Comparison of ENCODE assay signal across 8 cellular contexts in the genomic region with DNA sequence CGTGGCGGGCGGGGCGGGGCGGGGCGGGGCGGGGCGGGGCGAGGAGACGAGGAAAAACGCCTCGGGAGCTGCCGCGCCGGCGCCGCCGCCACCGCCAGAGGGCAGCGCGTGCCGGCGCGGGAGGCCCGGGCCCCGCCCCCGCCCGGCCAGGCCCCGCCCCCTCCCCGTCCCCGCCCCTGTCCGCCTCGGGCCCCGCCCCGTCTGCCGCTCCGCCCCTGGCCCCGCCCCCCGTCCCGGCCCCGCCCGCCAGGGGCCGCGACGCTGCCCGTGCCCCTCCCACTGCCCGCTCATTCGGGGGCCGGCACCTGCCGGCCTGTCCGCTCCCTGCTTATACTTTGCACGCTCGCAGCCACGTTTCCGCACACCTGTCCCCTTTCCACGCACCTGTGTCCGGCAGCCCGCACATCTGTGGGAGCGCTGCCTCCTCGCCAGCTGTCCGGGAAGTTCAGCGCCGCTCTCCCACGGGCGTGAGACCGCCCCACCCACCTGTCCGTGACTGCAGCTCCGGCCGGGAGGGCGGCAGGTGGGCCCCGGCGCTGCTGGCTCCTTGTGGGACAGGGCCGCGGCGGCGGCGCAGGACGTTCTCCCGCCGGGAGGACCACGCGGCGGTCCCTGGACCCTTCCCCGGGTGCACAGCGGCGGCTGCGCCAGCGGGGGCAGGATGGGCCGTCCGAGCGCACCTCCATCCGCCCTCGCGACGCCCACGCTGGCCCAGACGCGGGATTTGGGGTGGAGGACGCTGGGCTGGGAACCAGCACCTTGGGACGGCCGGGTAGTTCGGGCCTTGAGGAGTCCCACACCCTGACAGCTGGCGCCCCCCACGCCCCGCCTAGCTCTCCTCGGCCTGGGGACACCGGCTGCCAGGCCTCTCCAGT. TPM values are rescaled to one million over a fixed set of nuclear protein-coding genes. Genes with fewer than 3 reads are reported as not detected.
DNase-seq lines count a peak whose midpoint lies in the region; ATAC-seq and TF ChIP-seq lines count a peak whose summit lies in the region.

No MANE protein-coding gene starts in this region.

- no peaks in the 10 kb centered on the region for H3K9me3 Mint-ChIP-seq in natural killer cell
- H3K9me3 Mint-ChIP-seq in stimulated activated naive B cell treated with anti-CD40 and anti-IgM and Interleukin-4, amounts not matched to agents 10 μg/mL and 1 μg/mL and 100 μg/mL, for 72 hours, result peaks cover 0 to 3% of the 10 kb centered on the region in 2 donors

- H3K4me1 ChIP-seq in NT2/D1 (ENCODE audit: insufficient read depth, insufficient read length) (peaks cover 28% of the 10 kb centered on the region), fibroblast of lung (ENCODE audit: control insufficient read depth, extremely low read depth, insufficient read depth, low read length) (peaks cover 3% of the 10 kb centered on the region)

- H3K4me3 Mint-ChIP-seq in natural killer cell, result peak overlapping the region; percentile 92
- peak overlapping the region; percentile 87 to 88 for H3K4me3 Mint-ChIP-seq in stimulated activated naive B cell treated with anti-CD40 and anti-IgM and Interleukin-4, amounts not matched to agents 10 μg/mL and 1 μg/mL and 100 μg/mL, for 72 hours

- TF ChIP-seq CTCF in HFF-Myc (IDR thresholded peaks at IDR 0.05; ENCODE audit: low read depth, low read length, missing control alignments) (no peak), fibroblast of lung (conservative IDR thresholded peaks at IDR 0.05 in 1 of 2, IDR thresholded peaks at IDR 0.05 in 1 of 2; ENCODE audit: low read depth in 1 of 2, low read length in 2 of 2) (peak in 1 of 2 donors; percentile 7), natural killer cell (IDR thresholded peaks at IDR 0.05) (peak; percentile 18)

- peak overlapping the region; percentile 37 for H3K4me3 ChIP-seq in HFF-Myc (replicated peaks; ENCODE audit: low read depth, low read length)
- H3K4me3 ChIP-seq in NT2/D1 (ENCODE audit: insufficient read length, low read depth), result peak overlapping the region; percentile 32
- peak overlapping the region; percentile 21 to 70 (median 36) for H3K4me3 ChIP-seq in fibroblast of lung (replicated peaks in 1 of 4; ENCODE audit: control extremely low read depth in 1 of 4, insufficient read depth in 1 of 4, low read depth in 3 of 4, low read length in 4 of 4)

- H3K27ac ChIP-seq in fibroblast of lung (ENCODE audit: insufficient read depth, low read length), result no peak overlapping the region

- H3K79me2 ChIP-seq in fibroblast of lung (ENCODE audit: control insufficient read depth, insufficient read depth, low read length), result no peaks in the 10 kb centered on the region

- peak; percentile 67 to 86 (median 68) for ATAC-seq in natural killer cell
- ATAC-seq in stimulated activated naive B cell treated with anti-CD40 and anti-IgM and Interleukin-4, amounts not matched to agents 10 μg/mL and 1 μg/mL and 100 μg/mL, for 72 hours (replicated peaks), result peak; percentile 41 to 66
- ATAC-seq in HG03457 (IDR thresholded peaks at IDR 0.05; ENCODE audit: unreplicated experiment), result no peak

- H3K27me3 Mint-ChIP-seq in natural killer cell (ENCODE audit: low read depth in 2 of 2), result peaks cover 16 to 25% of the 10 kb centered on the region in 2 donors
- H3K27me3 Mint-ChIP-seq in stimulated activated naive B cell treated with anti-CD40 and anti-IgM and Interleukin-4, amounts not matched to agents 10 μg/mL and 1 μg/mL and 100 μg/mL, for 72 hours, result peaks cover 36 to 42% of the 10 kb centered on the region in 2 donors

- H3K27me3 ChIP-seq in NT2/D1 (ENCODE audit: insufficient read depth, insufficient read length) (peaks cover 85% of the 10 kb centered on the region), fibroblast of lung (ENCODE audit: control insufficient read depth, insufficient read depth, low read length) (peaks cover 17% of the 10 kb centered on the region)

- DNase-seq in ELR (ENCODE audit: low read depth), result peak; percentile 65
- DNase-seq in HFF-Myc (ENCODE audit: extremely low read depth, low read depth), result no peak
- no peak for DNase-seq in NT2/D1 (ENCODE audit: low read depth, low spot score)
- DNase-seq in activated T-cell treated with anti-CD3 and anti-CD28 coated beads, Interleukin-2, amount 50 U/mL, for 48 hours, result peak; percentile 75 to 78
- peak; percentile 23 to 51 for DNase-seq in fibroblast of lung (ENCODE audit: low read depth in 2 of 2)
- peak; percentile 71 for DNase-seq in natural killer cell
- DNase-seq in stimulated activated naive B cell treated with anti-CD40 and anti-IgM and Interleukin-4, amounts not matched to agents 10 μg/mL and 1 μg/mL and 100 μg/mL, for 72 hours, result peak; percentile 57

- peak overlapping the region; percentile 84 to 96 for H3K27ac Mint-ChIP-seq in natural killer cell
- peak overlapping the region; percentile 81 for H3K27ac Mint-ChIP-seq in stimulated activated naive B cell treated with anti-CD40 and anti-IgM and Interleukin-4, amounts not matched to agents 10 μg/mL and 1 μg/mL and 100 μg/mL, for 72 hours

- H2AFZ ChIP-seq in fibroblast of lung (ENCODE audit: low read length), result peak overlapping the region; percentile 35

- intact Hi-C loops in natural killer cell (cut with micrococcal nuclease), result loop anchor here (5.0 to 10.0 kb wide), 2 partner anchors 38 to 345 kb away; a partner anchor contains a TSS

- H3K36me3 ChIP-seq in NT2/D1 (ENCODE audit: insufficient read depth, insufficient read length, low read length) (peaks cover 6% of the 10 kb centered on the region), fibroblast of lung (ENCODE audit: control insufficient read depth, insufficient read depth, low read length) (no peaks in the 10 kb centered on the region)

- no peaks in the 10 kb centered on the region for H3K9me3 ChIP-seq in NT2/D1 (ENCODE audit: insufficient read depth, low read length)
- H3K9me3 ChIP-seq in fibroblast of lung (ENCODE audit: control insufficient read depth, insufficient read depth, low read depth, low read length), result no peaks in the 10 kb centered on the region

- H3K36me3 Mint-ChIP-seq in natural killer cell, result no peaks in the 10 kb centered on the region
- peaks cover 4 to 7% of the 10 kb centered on the region in 2 donors for H3K36me3 Mint-ChIP-seq in stimulated activated naive B cell treated with anti-CD40 and anti-IgM and Interleukin-4, amounts not matched to agents 10 μg/mL and 1 μg/mL and 100 μg/mL, for 72 hours

- peak overlapping the region; percentile 71 for H3K4me2 ChIP-seq in fibroblast of lung (ENCODE audit: extremely low read depth, insufficient read depth, low read length)

- H4K20me1 ChIP-seq in fibroblast of lung (ENCODE audit: control insufficient read depth, extremely low read depth, insufficient read depth, low read length), result no peaks in the 10 kb centered on the region

- H3K9ac ChIP-seq in NT2/D1 (ENCODE audit: insufficient read length, low read depth) (peak overlapping the region; percentile 10), fibroblast of lung (ENCODE audit: insufficient read depth, low read length) (peak overlapping the region; percentile 26)

- peaks cover 7 to 15% of the 10 kb centered on the region in 2 donors for H3K4me1 Mint-ChIP-seq in natural killer cell
- H3K4me1 Mint-ChIP-seq in stimulated activated naive B cell treated with anti-CD40 and anti-IgM and Interleukin-4, amounts not matched to agents 10 μg/mL and 1 μg/mL and 100 μg/mL, for 72 hours, result peaks cover 14 to 29% of the 10 kb centered on the region in 2 donors

RNA-seq across cellular contexts. Expression of a gene that starts 1.5 kb away (rescaled TPM):
- total RNA-seq in fibroblast of lung, result 5.6 and 6.1 TPM in 2 replicates
- 10.0 and 21.2 TPM in 2 replicates for polyA plus RNA-seq in fibroblast of lung
- polyA plus RNA-seq in fibroblast of lung (2012), result 10.7 and 18.2 TPM in 2 replicates
- 74.1 and 108 TPM in 2 replicates for polyA minus RNA-seq in fibroblast of lung (ENCODE audit: low replicate concordance)
- total RNA-seq in natural killer cell, result 10 to 100 TPM; 28.0 to 39.8 (median 32.5) TPM

RNA-seq across cellular contexts. Expression of a gene that starts 16.7 kb away (rescaled TPM):
- total RNA-seq in fibroblast of lung (0.26 and 0.33 TPM in 2 replicates), natural killer cell (under 1 TPM; 0.19 to 0.80 (median 0.61) TPM)
- 0.05 and 0.07 TPM in 2 replicates for polyA plus RNA-seq in fibroblast of lung
- 0.86 and 1.7 TPM in 2 replicates for polyA plus RNA-seq in fibroblast of lung (2012)
- polyA minus RNA-seq in fibroblast of lung (ENCODE audit: low replicate concordance), result not detected in 2 replicates

RNA-seq across cellular contexts. Expression of a gene that starts 23.0 kb away (rescaled TPM):
- total RNA-seq in fibroblast of lung (10.3 and 11.1 TPM in 2 replicates), natural killer cell (10 to 100 TPM; 38.7 to 43.6 (median 43.0) TPM)
- polyA plus RNA-seq in fibroblast of lung, result 2.1 and 3.1 TPM in 2 replicates
- polyA plus RNA-seq in fibroblast of lung (2012), result 5.9 TPM in 2 replicates
- 4.8 and 6.4 TPM in 2 replicates for polyA minus RNA-seq in fibroblast of lung (ENCODE audit: low replicate concordance)

RNA-seq across cellular contexts. Expression of a gene that starts 36.5 kb away (rescaled TPM):
- total RNA-seq in fibroblast of lung (11.0 and 13.2 TPM in 2 replicates), natural killer cell (10 to 100 TPM; 64.2 to 79.5 (median 65.2) TPM)
- 2.1 and 3.0 TPM in 2 replicates for polyA plus RNA-seq in fibroblast of lung
- 4.5 and 7.1 TPM in 2 replicates for polyA plus RNA-seq in fibroblast of lung (2012)
- 3.7 and 4.3 TPM in 2 replicates for polyA minus RNA-seq in fibroblast of lung (ENCODE audit: low replicate concordance)

Comparison
In these comparisons a context has a peak if more than half of its experiments do, and no peak if none do; other contexts are left out.
1. DNase-seq: peak in ELR (single experiment), activated T-cell treated with anti-CD3 and anti-CD28 coated beads, Interleukin-2, amount 50 U/mL, for 48 hours (2 of 2), fibroblast of lung (2 of 2), natural killer cell (single experiment) and stimulated activated naive B cell treated with anti-CD40 and anti-IgM and Interleukin-4, amounts not matched to agents 10 μg/mL and 1 μg/mL and 100 μg/mL, for 72 hours (single experiment); none in HFF-Myc (single experiment) and NT2/D1 (single experiment).
2. Peak in every context shown above with its lines, with median percentiles within 50 percentile points of each other: H3K4me3 ChIP-seq.